ENCODE assay signal across 18 cellular contexts in genomic region chr1:180486092-180486491, GRCh38. TPM values are rescaled to one million over a fixed set of nuclear protein-coding genes. Genes with fewer than 3 reads are reported as not detected.
DNase-seq lines count a peak whose midpoint lies in the region; ATAC-seq and TF ChIP-seq lines count a peak whose summit lies in the region.
"Had no signal": no experiment of that assay in that cellular context is flagged by ENCODE, and none has a peak within 500 bp of the region (broad histone marks: within the 10 kb centered on the region; RNA-seq: fewer than 3 reads in every experiment).

No MANE protein-coding gene starts in this region.

- CTCF ChIA-PET in mammary epithelial cell (lab: Charles Lee; ENCODE audit: low non-redundant PET) = no interaction called here

- no peak overlapping the region for H3K4me2 ChIP-seq in mammary epithelial cell (ENCODE audit: insufficient read depth, low read depth, low read length)

- H3K4me3 ChIP-seq in HUES64 (ENCODE audit: low read length) = no peak overlapping the region
- H3K4me3 ChIP-seq in mammary epithelial cell (replicated peaks in 1 of 3; ENCODE audit: insufficient read depth in 1 of 3, low read depth in 2 of 3, low read length in 3 of 3) = no peak overlapping the region
- H3K4me3 ChIP-seq: adrenal gland, cardiac muscle cell, tibial nerve had no signal

- H3K4me1 ChIP-seq in HUES64 (ENCODE audit: insufficient read depth, low read length) (peaks cover 19% of the 10 kb centered on the region), mammary epithelial cell (ENCODE audit: insufficient read depth, low read length) (no peaks in the 10 kb centered on the region)

- 78% methylated on average over 1 of the region's 1 CpG for WGBS in HUES64
- 100% methylated on average over 1 of the region's 1 CpG for WGBS in mammary epithelial cell (ENCODE audit: low coverage, missing lambda C conversion rate)

- H4K20me1 ChIP-seq in mammary epithelial cell (ENCODE audit: insufficient read depth, low read length) = no peaks in the 10 kb centered on the region

- in situ Hi-C loops in mammary epithelial cell (cut with MboI; ENCODE audit: low sequenced_read_pairs in 2 of 2) = no loop called here

- H3K27me3 ChIP-seq in HUES64 (ENCODE audit: insufficient read depth, low read length) (no peaks in the 10 kb centered on the region), mammary epithelial cell (ENCODE audit: insufficient read depth, low read length) (no peaks in the 10 kb centered on the region)
- H3K27me3 ChIP-seq: adrenal gland, cardiac muscle cell, tibial nerve had no signal

- H3K9ac ChIP-seq in HUES64 (ENCODE audit: low read depth, low read length) (no peak overlapping the region), mammary epithelial cell (ENCODE audit: insufficient read depth, low read length) (no peak overlapping the region)

- dilution Hi-C loops in mammary epithelial cell (cut with HindIII; ENCODE audit: low sequenced_read_pairs) = no loop called here

- H3K27ac ChIP-seq in HUES64 (ENCODE audit: low read depth, low read length) = peak overlapping the region; percentile 81
- H3K27ac ChIP-seq in mammary epithelial cell (ENCODE audit: insufficient read depth, low read depth, low read length) = no peak overlapping the region
- H3K27ac ChIP-seq: adrenal gland, cardiac muscle cell, tibial nerve had no signal

- H3K9me3 ChIP-seq in HUES64 (ENCODE audit: insufficient read depth, low read depth, low read length) (no peaks in the 10 kb centered on the region), mammary epithelial cell (replicated peaks; ENCODE audit: insufficient read depth, low read length) (no peaks in the 10 kb centered on the region)
- H3K9me3 ChIP-seq: adrenal gland, tibial nerve had no signal

- DNase-seq in NCI-H345 (lab: John Stamatoyannopoulos, UW) = peak; percentile 91
- DNase-seq in iPS-NIHi11 (ENCODE audit: low spot score) = peak; percentile 28
- no peak for DNase-seq in DMS53 treated with DMSO at 0.1 percent for 48 hours (lab: John Stamatoyannopoulos, UW; ENCODE audit: unreplicated experiment)
- DNase-seq in mammary epithelial cell = no peak
- DNase-seq: activated gamma-delta T cell; adrenal gland; Calu3; erythroblast; left colon; midbrain; NCI-H1048; SHP77 treated with DMSO at 0.1 percent for 48 hours; stimulated activated naive CD8-positive, alpha-beta T cell treated with anti-CD3 and anti-CD28 coated beads, Interleukin-15, Interleukin-2, amounts not matched to agents 100 U/mL and 50 U/mL, for 24 hours had no signal

- intact Hi-C loops in mammary epithelial cell (cut with micrococcal nuclease) = no loop called here

- TF ChIP-seq CTCF in GM12872 (IDR thresholded peaks at IDR 0.05; ENCODE audit: insufficient read depth, low read depth, low read length) (peak; percentile 14; the same call in 1 of the 3 replicates), mammary epithelial cell (conservative IDR thresholded peaks at IDR 0.05 in 1 of 2, IDR thresholded peaks at IDR 0.05 in 1 of 2; ENCODE audit: extremely low read depth in 1 of 2, insufficient read depth in 1 of 2, low read depth in 1 of 2, low read length in 2 of 2) (no peak)

- BruUV-seq in mammary epithelial cell (replicated peaks; lab: Mats Ljungman, UMichigan) = no TSS peak

- no peak for ATAC-seq in HG03442 (IDR thresholded peaks at IDR 0.05; ENCODE audit: unreplicated experiment)
- ATAC-seq: left colon; stimulated activated naive CD8-positive, alpha-beta T cell treated with anti-CD3 and anti-CD28 coated beads, Interleukin-15, Interleukin-2, amounts not matched to agents 100 U/mL and 50 U/mL, for 24 hours had no signal

- no peak overlapping the region for H2AFZ ChIP-seq in mammary epithelial cell (ENCODE audit: low read depth, low read length)

- H3K36me3 ChIP-seq in HUES64 (ENCODE audit: insufficient read depth, low read length) = peaks cover 32% of the 10 kb centered on the region
- peaks cover 15% of the 10 kb centered on the region for H3K36me3 ChIP-seq in mammary epithelial cell (ENCODE audit: insufficient read depth, low read length)

- peaks cover 43% of the 10 kb centered on the region for H3K79me2 ChIP-seq in mammary epithelial cell (ENCODE audit: insufficient read depth, low read length)

RNA-seq across cellular contexts. Expression of gene ACBD6, which starts 16.3 kb away (rescaled TPM):
- polyA plus RNA-seq in HUES64 (2013, experiment 1 of 2) = 46.9 TPM
- polyA plus RNA-seq in HUES64 (2013, experiment 2 of 2) = 57.1 TPM
- total RNA-seq in mammary epithelial cell = 10 to 100 TPM; 50.7 to 77.8 TPM
- polyA plus RNA-seq in mammary epithelial cell = 60.0 TPM
- polyA minus RNA-seq in mammary epithelial cell = 50.0 TPM

Comparison
In these comparisons a context has a peak if more than half of its experiments do, and no peak if none do; other contexts are left out.
1. DNase-seq: peak in NCI-H345 (single experiment) and iPS-NIHi11 (single experiment); none in DMS53 treated with DMSO at 0.1 percent for 48 hours (single experiment) and mammary epithelial cell (single experiment).